ENCODE assay signal across 1 cellular context in the genomic region with DNA sequence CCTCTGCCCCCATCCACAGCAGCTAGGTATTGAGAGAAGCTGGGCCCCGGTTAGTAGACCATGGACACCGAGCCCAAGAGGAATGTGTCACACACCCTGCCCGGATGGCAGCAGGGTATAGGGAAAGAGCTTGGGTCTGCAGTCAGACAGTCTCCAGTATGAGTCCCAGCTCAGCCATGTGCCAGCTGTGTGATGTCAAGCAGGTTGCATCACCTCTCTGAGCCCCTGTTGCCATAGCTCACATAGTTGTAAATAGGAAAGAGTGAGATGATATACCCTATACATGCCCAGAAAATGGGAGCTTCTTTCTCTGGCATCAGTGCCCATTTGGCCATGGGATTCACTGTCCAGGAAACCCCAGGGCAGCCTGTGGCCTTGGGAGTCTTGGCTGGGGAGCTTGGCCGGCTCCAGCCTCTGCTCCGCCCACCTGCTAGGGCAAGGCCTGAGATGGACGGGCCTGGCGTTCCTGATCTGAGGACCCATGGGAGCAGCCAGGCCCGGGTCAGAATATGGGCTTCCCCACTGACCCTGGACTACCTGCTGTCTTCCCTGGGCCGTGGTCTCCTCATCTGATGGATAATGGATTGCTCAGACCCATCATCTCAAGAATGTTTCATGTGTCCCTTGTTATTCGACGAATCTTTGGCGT.
TF ChIP-seq lines count a peak whose summit lies in the region.

No MANE protein-coding gene starts in this region.

TF ChIP-seq in HEK293T, 16 proteins besides CTCF, POLR2A, EP300 and RAD21:
- TF ChIP-seq BHLHE40 (IDR thresholded peaks at IDR 0.05; ENCODE audit: borderline replicate concordance) (no peak), HDGF (IDR thresholded peaks at IDR 0.05; ENCODE audit: borderline replicate concordance) (no peak), ZNF384 (IDR thresholded peaks at IDR 0.05) (no peak), FOXK2 (IDR thresholded peaks at IDR 0.05) (no peak)
- TF ChIP-seq, protein P1, sequence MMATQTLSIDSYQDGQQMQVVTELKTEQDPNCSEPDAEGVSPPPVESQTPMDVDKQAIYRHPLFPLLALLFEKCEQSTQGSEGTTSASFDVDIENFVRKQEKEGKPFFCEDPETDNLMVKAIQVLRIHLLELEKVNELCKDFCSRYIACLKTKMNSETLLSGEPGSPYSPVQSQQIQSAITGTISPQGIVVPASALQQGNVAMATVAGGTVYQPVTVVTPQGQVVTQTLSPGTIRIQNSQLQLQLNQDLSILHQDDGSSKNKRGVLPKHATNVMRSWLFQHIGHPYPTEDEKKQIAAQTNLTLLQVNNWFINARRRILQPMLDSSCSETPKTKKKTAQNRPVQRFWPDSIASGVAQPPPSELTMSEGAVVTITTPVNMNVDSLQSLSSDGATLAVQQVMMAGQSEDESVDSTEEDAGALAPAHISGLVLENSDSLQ (IDR thresholded peaks at IDR 0.05), result no peak
